Comparison of ENCODE assay signal across 11 cellular contexts in genomic region chr4:142265536-142265935, GRCh38.
DNase-seq lines count a peak whose midpoint lies in the region; ATAC-seq and TF ChIP-seq lines count a peak whose summit lies in the region.
"Had no signal": no experiment of that assay in that cellular context is flagged by ENCODE, and none has a peak within 500 bp of the region (broad histone marks: within the 10 kb centered on the region; RNA-seq: fewer than 3 reads in every experiment).

No MANE protein-coding gene starts in this region.

- H3K4me1 Mint-ChIP-seq in MCF 10A (ENCODE audit: insufficient read depth, unreplicated experiment), result peaks cover 37% of the 10 kb centered on the region
- H3K4me1 Mint-ChIP-seq in activated T-helper 17 cell treated with anti-CD3 and anti-CD28 coated beads, Interleukin-2, amount 50 U/mL, for 72 hours, result peaks cover 51% of the 10 kb centered on the region

- CTCF ChIA-PET in MCF 10A (lab: Yijun Ruan, JAX), result interaction anchor here (1.2 kb wide), 1 partner anchor 15 kb away, joined by 5 read pairs; no protein-coding TSS in a partner anchor

- no peaks in the 10 kb centered on the region for H3K27me3 Mint-ChIP-seq in MCF 10A (ENCODE audit: insufficient read depth, unreplicated experiment)
- no peaks in the 10 kb centered on the region for H3K27me3 Mint-ChIP-seq in activated T-helper 17 cell treated with anti-CD3 and anti-CD28 coated beads, Interleukin-2, amount 50 U/mL, for 72 hours
- H3K27me3 Mint-ChIP-seq: dendritic cell treated with granulocyte-macrophage colony-stimulating factor and Interleukin-4, amounts not matched to agents 40 ng/mL and 50 ng/mL, for 4 days had no signal

- POLR2A ChIA-PET in MCF 10A (lab: Yijun Ruan, JAX), result interaction anchor here (0.6 to 1.1 kb wide), 4 partner anchors 65 to 1825 kb away, joined by 3 to 4 read pairs (median 3); no protein-coding TSS in a partner anchor

- H3K27ac ChIP-seq in breast epithelium (no peak overlapping the region), tibial artery (peak overlapping the region; percentile 67)

- H3K9me3 ChIP-seq in breast epithelium, result no peaks in the 10 kb centered on the region
- H3K9me3 ChIP-seq in tibial artery, result no peaks in the 10 kb centered on the region

- H3K4me3 ChIP-seq in breast epithelium, result no peak overlapping the region
- no peak overlapping the region for H3K4me3 ChIP-seq in foreskin fibroblast (ENCODE audit: low read depth in 1 of 2, low read length in 2 of 2)
- H3K4me3 ChIP-seq in tibial artery, result no peak overlapping the region

- peak; percentile 98 for ATAC-seq in activated T-helper 17 cell treated with anti-CD3 and anti-CD28 coated beads, Interleukin-2, amount 50 U/mL, for 72 hours (replicated peaks)
- no peak for ATAC-seq in GM21786 (IDR thresholded peaks at IDR 0.05; ENCODE audit: unreplicated experiment)
- no peak for ATAC-seq in HG02885 (IDR thresholded peaks at IDR 0.05; ENCODE audit: poor library complexity, unreplicated experiment)

- no peaks in the 10 kb centered on the region for H3K27me3 ChIP-seq in breast epithelium
- no peaks in the 10 kb centered on the region for H3K27me3 ChIP-seq in tibial artery

- intact Hi-C loops in MCF 10A (cut with micrococcal nuclease) (no loop called here), breast epithelium (cut with DNase I; ENCODE audit: low total_unique reads) (no loop called here), tibial artery (cut with DNase I; ENCODE audit: low total_unique reads) (no loop called here)

- TF ChIP-seq POLR2A in breast epithelium (IDR thresholded peaks at IDR 0.05), result no peak

- no peak for TF ChIP-seq CTCF in MCF 10A (IDR thresholded peaks at IDR 0.05; ENCODE audit: unreplicated experiment)
- no peak for TF ChIP-seq CTCF in breast epithelium (IDR thresholded peaks at IDR 0.05)
- TF ChIP-seq CTCF in foreskin fibroblast (IDR thresholded peaks at IDR 0.05; ENCODE audit: low read depth, low read length), result no peak
- TF ChIP-seq CTCF in tibial artery (IDR thresholded peaks at IDR 0.05), result no peak

- DNase-seq in MCF 10A (ENCODE audit: unreplicated experiment) (peak; percentile 76), breast epithelium (ENCODE audit: low spot score in 2 of 2) (no peak), foreskin fibroblast (peak; percentile 51 to 71), tibial artery (no peak), NCI-H82 treated with DMSO at 0.1 percent for 48 hours (lab: John Stamatoyannopoulos, UW; ENCODE audit: unreplicated experiment) (no peak)
- DNase-seq: NCI-H2029 treated with DMSO at 0.1 percent for 48 hours, T-helper 9 cell had no signal

- H3K4me1 ChIP-seq in breast epithelium (no peaks in the 10 kb centered on the region), tibial artery (peaks cover 0 to 39% (median 5%) of the 10 kb centered on the region in 4 donors)

- no TSS peak for BruUV-seq in MCF 10A (replicated peaks; lab: Mats Ljungman, UMichigan)

- peak overlapping the region; percentile 96 for H3K27ac Mint-ChIP-seq in MCF 10A (ENCODE audit: low read depth, unreplicated experiment)
- peak overlapping the region; percentile 94 for H3K27ac Mint-ChIP-seq in activated T-helper 17 cell treated with anti-CD3 and anti-CD28 coated beads, Interleukin-2, amount 50 U/mL, for 72 hours
- H3K27ac Mint-ChIP-seq: dendritic cell treated with granulocyte-macrophage colony-stimulating factor and Interleukin-4, amounts not matched to agents 40 ng/mL and 50 ng/mL, for 4 days had no signal

- no peak overlapping the region for H3K4me3 Mint-ChIP-seq in MCF 10A (ENCODE audit: unreplicated experiment)
- H3K4me3 Mint-ChIP-seq in activated T-helper 17 cell treated with anti-CD3 and anti-CD28 coated beads, Interleukin-2, amount 50 U/mL, for 72 hours, result peak overlapping the region; percentile 76
- H3K4me3 Mint-ChIP-seq: dendritic cell treated with granulocyte-macrophage colony-stimulating factor and Interleukin-4, amounts not matched to agents 40 ng/mL and 50 ng/mL, for 4 days had no signal

- H3K9me3 Mint-ChIP-seq in MCF 10A (ENCODE audit: unreplicated experiment), result no peaks in the 10 kb centered on the region
- no peaks in the 10 kb centered on the region for H3K9me3 Mint-ChIP-seq in activated T-helper 17 cell treated with anti-CD3 and anti-CD28 coated beads, Interleukin-2, amount 50 U/mL, for 72 hours
- H3K9me3 Mint-ChIP-seq: dendritic cell treated with granulocyte-macrophage colony-stimulating factor and Interleukin-4, amounts not matched to agents 40 ng/mL and 50 ng/mL, for 4 days had no signal

- H3K36me3 Mint-ChIP-seq in MCF 10A (ENCODE audit: insufficient read depth, unreplicated experiment), result peaks cover 4% of the 10 kb centered on the region
- H3K36me3 Mint-ChIP-seq in activated T-helper 17 cell treated with anti-CD3 and anti-CD28 coated beads, Interleukin-2, amount 50 U/mL, for 72 hours (ENCODE audit: low read depth), result peaks cover 100% of the 10 kb centered on the region

- H3K36me3 ChIP-seq in breast epithelium (no peaks in the 10 kb centered on the region), tibial artery (no peaks in the 10 kb centered on the region)

Comparison
In these comparisons a context has a peak if more than half of its experiments do, and no peak if none do; other contexts are left out.
1. DNase-seq: peak in MCF 10A (single experiment) and foreskin fibroblast (2 of 2); none in breast epithelium (0 of 2), tibial artery (0 of 2) and NCI-H82 treated with DMSO at 0.1 percent for 48 hours (single experiment).
2. H3K27ac ChIP-seq: peak in tibial artery (2 of 2); none in breast epithelium (0 of 2).